ENCODE assay signal across 30 cellular contexts in the genomic region with DNA sequence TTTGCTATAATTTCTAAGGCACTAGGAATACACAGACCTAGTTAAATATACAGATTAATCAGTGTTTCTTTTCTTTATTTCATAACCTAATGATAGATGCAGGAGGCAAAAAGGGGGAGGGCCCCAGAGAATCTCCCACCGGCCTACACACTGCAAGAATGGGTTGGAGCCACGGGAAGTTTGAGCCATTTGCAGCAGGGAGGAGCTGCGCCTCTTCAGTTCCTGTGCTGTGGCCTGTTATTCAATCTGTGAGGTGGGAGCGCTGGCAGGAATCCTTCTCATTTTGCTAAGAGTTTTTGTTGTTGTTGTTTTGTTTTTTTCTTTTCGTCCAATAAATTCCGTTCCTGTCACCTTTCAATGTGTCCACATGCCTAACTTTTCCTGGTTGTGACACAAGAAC.
DNase-seq lines count a peak whose midpoint lies in the region; ATAC-seq and TF ChIP-seq lines count a peak whose summit lies in the region.
"Had no signal": no experiment of that assay in that cellular context is flagged by ENCODE, and none has a peak within 500 bp of the region (broad histone marks: within the 10 kb centered on the region; RNA-seq: fewer than 3 reads in every experiment).

No MANE protein-coding gene starts in this region.

- H3K56ac ChIP-seq in IMR-90 (ENCODE audit: extremely low read depth, insufficient read depth, low read length): no peak overlapping the region

- CTCF ChIA-PET in IMR-90 (lab: Yijun Ruan, JAX): no interaction called here

- BruUV-seq in IMR-90 (replicated peaks; lab: Mats Ljungman, UMichigan): no TSS peak

- H3K27ac ChIP-seq in IMR-90 (ENCODE audit: insufficient read depth, low read length): no peak overlapping the region
- H3K27ac ChIP-seq in endodermal cell (ENCODE audit: low read depth, low read length): no peak overlapping the region
- H3K27ac ChIP-seq: A549 had no signal

- H3K23ac ChIP-seq in IMR-90 (ENCODE audit: low read depth, low read length): no peak overlapping the region

- no peaks in the 10 kb centered on the region for H3K36me3 ChIP-seq in IMR-90 (ENCODE audit: control insufficient read depth, insufficient read depth, low read length)
- no peaks in the 10 kb centered on the region for H3K36me3 ChIP-seq in endodermal cell (ENCODE audit: control insufficient read depth, insufficient read depth, low read length)

- peak overlapping the region; percentile 42 for H2AK9ac ChIP-seq in IMR-90 (replicated peaks; ENCODE audit: low read depth, low read length, poor library complexity)

- H3K9me1 ChIP-seq in IMR-90 (ENCODE audit: insufficient read depth, low read length): no peaks in the 10 kb centered on the region

- no peaks in the 10 kb centered on the region for H3K36me3 Mint-ChIP-seq in endodermal cell (ENCODE audit: low read depth)
- no peaks in the 10 kb centered on the region for H3K36me3 Mint-ChIP-seq in neural crest cell (ENCODE audit: low read depth)
- H3K36me3 Mint-ChIP-seq in stimulated activated naive B cell treated with anti-CD40 and anti-IgM and Interleukin-4, amounts not matched to agents 10 μg/mL and 1 μg/mL and 100 μg/mL, for 72 hours: no peaks in the 10 kb centered on the region
- H3K36me3 Mint-ChIP-seq: CD4-positive, alpha-beta memory T cell had no signal

- H3K9me3 Mint-ChIP-seq in endodermal cell: no peaks in the 10 kb centered on the region
- no peaks in the 10 kb centered on the region for H3K9me3 Mint-ChIP-seq in neural crest cell
- no peaks in the 10 kb centered on the region for H3K9me3 Mint-ChIP-seq in stimulated activated naive B cell treated with anti-CD40 and anti-IgM and Interleukin-4, amounts not matched to agents 10 μg/mL and 1 μg/mL and 100 μg/mL, for 72 hours

- no peaks in the 10 kb centered on the region for H3K4me1 ChIP-seq in IMR-90 (ENCODE audit: control insufficient read depth, insufficient read depth, low read length)
- no peaks in the 10 kb centered on the region for H3K4me1 ChIP-seq in endodermal cell (ENCODE audit: control insufficient read depth, insufficient read depth, low read length)
- H3K4me1 ChIP-seq: A549 had no signal

- H3K27ac Mint-ChIP-seq in endodermal cell (peak overlapping the region; percentile 35), neural crest cell (ENCODE audit: unreplicated experiment) (peak overlapping the region; percentile 79)
- peak overlapping the region; percentile 71 for H3K27ac Mint-ChIP-seq in stimulated activated naive B cell treated with anti-CD40 and anti-IgM and Interleukin-4, amounts not matched to agents 10 μg/mL and 1 μg/mL and 100 μg/mL, for 72 hours
- H3K27ac Mint-ChIP-seq: CD4-positive, alpha-beta memory T cell had no signal

- H3K14ac ChIP-seq in IMR-90 (replicated peaks; ENCODE audit: low read depth, low read length): no peak overlapping the region

- H4K91ac ChIP-seq in IMR-90 (ENCODE audit: insufficient read depth, low read depth, low read length): no peak overlapping the region

- in situ Hi-C loops in IMR-90 (cut with MboI; ENCODE audit: low sequenced_read_pairs): no loop called here

- H3K9ac ChIP-seq in IMR-90 (ENCODE audit: low read depth, low read length) (no peak overlapping the region), endodermal cell (ENCODE audit: extremely low read depth, low read length, poor library complexity, severe bottlenecking) (no peak overlapping the region)
- H3K9ac ChIP-seq: SK-N-SH had no signal

- H3K4me2 ChIP-seq in IMR-90 (ENCODE audit: low read depth, low read length): no peak overlapping the region
- H3K4me2 ChIP-seq: A549, SK-N-SH had no signal

- no peak overlapping the region for H2AK5ac ChIP-seq in IMR-90 (ENCODE audit: low read depth, low read length)

- no peak overlapping the region for H4K8ac ChIP-seq in IMR-90 (ENCODE audit: low read depth in 2 of 2, low read length in 2 of 2)

- H3K79me1 ChIP-seq in IMR-90 (ENCODE audit: low read depth in 1 of 2, low read length in 2 of 2): no peaks in the 10 kb centered on the region

- no peak overlapping the region for H3K4me3 Mint-ChIP-seq in endodermal cell
- H3K4me3 Mint-ChIP-seq in neural crest cell: no peak overlapping the region
- no peak overlapping the region for H3K4me3 Mint-ChIP-seq in stimulated activated naive B cell treated with anti-CD40 and anti-IgM and Interleukin-4, amounts not matched to agents 10 μg/mL and 1 μg/mL and 100 μg/mL, for 72 hours
- H3K4me3 Mint-ChIP-seq: CD4-positive, alpha-beta memory T cell had no signal

- ATAC-seq in IMR-90 (ENCODE audit: low read depth) (no peak), left lobe of liver (no peak), HG03469 (IDR thresholded peaks at IDR 0.05; ENCODE audit: unreplicated experiment) (no peak)
- ATAC-seq in stimulated activated naive B cell treated with anti-CD40 and anti-IgM and Interleukin-4, amounts not matched to agents 10 μg/mL and 1 μg/mL and 100 μg/mL, for 72 hours (replicated peaks): no peak
- ATAC-seq: A549, GM12878, HepG2, K562, PC-3 had no signal

- no peaks in the 10 kb centered on the region for H3K4me1 Mint-ChIP-seq in endodermal cell
- H3K4me1 Mint-ChIP-seq in neural crest cell: peaks cover 9% of the 10 kb centered on the region
- no peaks in the 10 kb centered on the region for H3K4me1 Mint-ChIP-seq in stimulated activated naive B cell treated with anti-CD40 and anti-IgM and Interleukin-4, amounts not matched to agents 10 μg/mL and 1 μg/mL and 100 μg/mL, for 72 hours
- H3K4me1 Mint-ChIP-seq: CD4-positive, alpha-beta memory T cell had no signal

- DNase-seq in IMR-90 (no peak), endodermal cell (peak; percentile 63), neural crest cell (ENCODE audit: low read depth, low spot score) (no peak), left lobe of liver (ENCODE audit: low spot score) (no peak), amniotic stem cell (lab: John Stamatoyannopoulos, UW) (no peak), DMS79 treated with DMSO at 0.1 percent for 48 hours (lab: John Stamatoyannopoulos, UW) (no peak)
- no peak for DNase-seq in stimulated activated naive B cell treated with anti-CD40 and anti-IgM and Interleukin-4, amounts not matched to agents 10 μg/mL and 1 μg/mL and 100 μg/mL, for 72 hours
- DNase-seq: AML-193; C1 segment of cervical spinal cord; CD4-positive, alpha-beta memory T cell; COR-L47; DMS53; EL; GDM1; Kasumi-1; MV-4-11; NCI-H1105; NCI-H1436 treated with DMSO at 0.1 percent for 48 hours; NCI-H187 treated with DMSO at 0.1 percent for 48 hours; NCI-H2107; NCI-H524; NCI-H82; NK-92 treated with Interleukin-12 subunit alpha and Interleukin-12 subunit beta, amount 100 ng/mL, for 24 hours; PC-3; SK-N-SH had no signal

- no peak overlapping the region for H2BK15ac ChIP-seq in IMR-90 (ENCODE audit: low read depth, low read length)

- H3K4me3 ChIP-seq in IMR-90 (ENCODE audit: insufficient read depth, low read depth, low read length) (no peak overlapping the region), endodermal cell (ENCODE audit: low read length) (no peak overlapping the region)
- H3K4me3 ChIP-seq: A549, GM12878, K562 had no signal

- POLR2A ChIA-PET in IMR-90 (lab: Charles Lee; ENCODE audit: unreplicated experiment): no interaction called here

- H3K27me3 ChIP-seq in IMR-90 (ENCODE audit: control insufficient read depth, insufficient read depth, low read length) (no peaks in the 10 kb centered on the region), endodermal cell (ENCODE audit: control insufficient read depth, insufficient read depth, low read length, poor library complexity, severe bottlenecking) (no peaks in the 10 kb centered on the region)

- H2AFZ ChIP-seq in IMR-90 (replicated peaks; ENCODE audit: low read length, poor library complexity): no peak overlapping the region

- TF ChIP-seq CTCF in IMR-90 (conservative IDR thresholded peaks at IDR 0.05; ENCODE audit: low read depth, low read length): no peak
- TF ChIP-seq CTCF in endodermal cell (conservative IDR thresholded peaks at IDR 0.05): no peak
- no peak for TF ChIP-seq CTCF in neural crest cell (conservative IDR thresholded peaks at IDR 0.05)

- H2BK120ac ChIP-seq in IMR-90 (ENCODE audit: low read depth, low read length): no peak overlapping the region

- no peak overlapping the region for H2BK5ac ChIP-seq in IMR-90 (ENCODE audit: low read depth, low read length, poor library complexity, severe bottlenecking)

- no peaks in the 10 kb centered on the region for H4K20me1 ChIP-seq in IMR-90 (ENCODE audit: insufficient read depth, low read length)

- dilution Hi-C loops in IMR-90 (cut with HindIII; ENCODE audit: low sequenced_read_pairs, unreplicated experiment): no loop called here

- TF ChIP-seq RAD21 in IMR-90 (IDR thresholded peaks at IDR 0.05; ENCODE audit: low read length): no peak

- WGBS in IMR-90 (ENCODE audit: extremely low coverage in 2 of 2, insufficient read length in 1 of 2), 2 experiments: 18% methylated on average over 2 of the region's 6 CpGs; no CpG with 5 or more reads in 1 of the 2 experiments
- WGBS in endodermal cell (ENCODE audit: insufficient coverage in 1 of 2, insufficient read length in 1 of 2), 2 experiments: 56% methylated on average over 6 of the region's 6 CpGs; no CpG with 5 or more reads in 1 of the 2 experiments

- TF ChIP-seq POLR2A in IMR-90 (IDR thresholded peaks at IDR 0.05; ENCODE audit: low read depth, low read length): no peak

- H3K27me3 Mint-ChIP-seq in endodermal cell (ENCODE audit: insufficient read depth) (no peaks in the 10 kb centered on the region), neural crest cell (ENCODE audit: low read depth) (no peaks in the 10 kb centered on the region)
- no peaks in the 10 kb centered on the region for H3K27me3 Mint-ChIP-seq in stimulated activated naive B cell treated with anti-CD40 and anti-IgM and Interleukin-4, amounts not matched to agents 10 μg/mL and 1 μg/mL and 100 μg/mL, for 72 hours
- H3K27me3 Mint-ChIP-seq: CD4-positive, alpha-beta memory T cell had no signal

- no peak overlapping the region for H3K18ac ChIP-seq in IMR-90 (ENCODE audit: low read depth, low read length)

- no peak overlapping the region for H2BK20ac ChIP-seq in IMR-90 (ENCODE audit: low read depth, low read length)

- no peak overlapping the region for H3K4ac ChIP-seq in IMR-90 (ENCODE audit: low read depth, low read length)

- H3K9me3 ChIP-seq in IMR-90 (ENCODE audit: control insufficient read depth, insufficient read depth, low read length) (peaks cover 2% of the 10 kb centered on the region; the same call in 1 of the 2 replicates), endodermal cell (ENCODE audit: control insufficient read depth, low read length) (no peaks in the 10 kb centered on the region)
- H3K9me3 ChIP-seq: A549, SK-N-SH had no signal

- H4K5ac ChIP-seq in IMR-90 (ENCODE audit: low read depth, low read length): no peak overlapping the region

- intact Hi-C loops in IMR-90 (cut with micrococcal nuclease): no loop called here

TF ChIP-seq in IMR-90, 13 proteins besides CTCF, POLR2A, EP300 and RAD21 (continues in another document):
- TF ChIP-seq, protein P1, sequence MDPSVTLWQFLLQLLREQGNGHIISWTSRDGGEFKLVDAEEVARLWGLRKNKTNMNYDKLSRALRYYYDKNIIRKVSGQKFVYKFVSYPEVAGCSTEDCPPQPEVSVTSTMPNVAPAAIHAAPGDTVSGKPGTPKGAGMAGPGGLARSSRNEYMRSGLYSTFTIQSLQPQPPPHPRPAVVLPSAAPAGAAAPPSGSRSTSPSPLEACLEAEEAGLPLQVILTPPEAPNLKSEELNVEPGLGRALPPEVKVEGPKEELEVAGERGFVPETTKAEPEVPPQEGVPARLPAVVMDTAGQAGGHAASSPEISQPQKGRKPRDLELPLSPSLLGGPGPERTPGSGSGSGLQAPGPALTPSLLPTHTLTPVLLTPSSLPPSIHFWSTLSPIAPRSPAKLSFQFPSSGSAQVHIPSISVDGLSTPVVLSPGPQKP (IDR thresholded peaks at IDR 0.05; ENCODE audit: borderline replicate concordance, low read depth, low read length): no peak
